Comparison of ENCODE assay signal across 12 cellular contexts in genomic region chr22:23789121-23789520, GRCh38. TPM values are rescaled to one million over a fixed set of nuclear protein-coding genes. Genes with fewer than 3 reads are reported as not detected.
DNase-seq lines count a peak whose midpoint lies in the region; TF ChIP-seq lines count a peak whose summit lies in the region.
"Had no signal": no experiment of that assay in that cellular context is flagged by ENCODE, and none has a peak within 500 bp of the region (broad histone marks: within the 10 kb centered on the region; RNA-seq: fewer than 3 reads in every experiment).

No MANE protein-coding gene starts in this region.

- TF ChIP-seq CTCF in adrenal gland (IDR thresholded peaks at IDR 0.05) = no peak
- TF ChIP-seq CTCF in progenitor cell of endocrine pancreas (IDR thresholded peaks at IDR 0.05; ENCODE audit: unreplicated experiment) = no peak

- 58 to 68% (median 66%) methylated on average over 4 of the region's 4 CpGs for WGBS in adrenal gland, 4 donors

- peak overlapping the region; percentile 69 for H3K4me3 Mint-ChIP-seq in progenitor cell of endocrine pancreas (ENCODE audit: low read depth)

- H3K36me3 ChIP-seq in adrenal gland (replicated peaks in 1 of 2) (peaks cover 0 to 20% of the 10 kb centered on the region in 2 donors), SJCRH30 (peaks cover 21% of the 10 kb centered on the region)

- no peak for TF ChIP-seq POLR2A in adrenal gland (IDR thresholded peaks at IDR 0.05)

- intact Hi-C loops in adrenal gland (cut with DNase I) = no loop called here
- intact Hi-C loops in posterior vena cava (cut with DNase I) = no loop called here

- peak overlapping the region; percentile 71 for H3K27ac Mint-ChIP-seq in progenitor cell of endocrine pancreas

- peak; percentile 34 for DNase-seq in NCI-H2029 (lab: John Stamatoyannopoulos, UW)
- DNase-seq in NCI-H2029 treated with DMSO at 0.1 percent for 48 hours (lab: John Stamatoyannopoulos, UW) = no peak
- DNase-seq in NCI-H1436 treated with DMSO at 0.1 percent for 48 hours (lab: John Stamatoyannopoulos, UW) = peak; percentile 23
- DNase-seq in adrenal gland = no peak
- DNase-seq in progenitor cell of endocrine pancreas (ENCODE audit: low spot score, unreplicated experiment) = no peak
- no peak for DNase-seq in AG20443 (ENCODE audit: low spot score)
- DNase-seq in SJCRH30 = no peak
- DNase-seq in posterior vena cava (ENCODE audit: low spot score) = no peak
- DNase-seq: activated CD8-positive, alpha-beta memory T cell treated with anti-CD3 and anti-CD28 coated beads, Interleukin-2, amount 50 U/mL, for 48 hours; NCI-H1694 had no signal

- H3K36me3 Mint-ChIP-seq in progenitor cell of endocrine pancreas (ENCODE audit: insufficient read depth) = peaks cover 7% of the 10 kb centered on the region

- H3K4me3 ChIP-seq in adrenal gland = no peak overlapping the region
- no peak overlapping the region for H3K4me3 ChIP-seq in SJCRH30

- no peaks in the 10 kb centered on the region for H3K27me3 ChIP-seq in adrenal gland
- H3K27me3 ChIP-seq in SJCRH30 = no peaks in the 10 kb centered on the region

- H3K4me1 Mint-ChIP-seq in progenitor cell of endocrine pancreas (ENCODE audit: low read depth) = peaks cover 31% of the 10 kb centered on the region

- H3K27ac ChIP-seq in adrenal gland (peak overlapping the region in 4 of 5 donors; percentile 29 to 56 (median 36)), SJCRH30 (no peak overlapping the region)

- H3K9me3 Mint-ChIP-seq in progenitor cell of endocrine pancreas (ENCODE audit: low read depth) = no peaks in the 10 kb centered on the region
- H3K9me3 Mint-ChIP-seq: memory B cell had no signal

- H3K4me1 ChIP-seq in adrenal gland (replicated peaks in 1 of 2) = peaks cover 46 to 56% of the 10 kb centered on the region in 2 donors
- peaks cover 3% of the 10 kb centered on the region for H3K4me1 ChIP-seq in SJCRH30

- H3K9me3 ChIP-seq in adrenal gland (replicated peaks in 1 of 3) = no peaks in the 10 kb centered on the region
- H3K9me3 ChIP-seq in SJCRH30 (replicated peaks) = no peaks in the 10 kb centered on the region

- no peaks in the 10 kb centered on the region for H3K27me3 Mint-ChIP-seq in progenitor cell of endocrine pancreas
- H3K27me3 Mint-ChIP-seq: memory B cell had no signal

RNA-seq across cellular contexts. Expression of gene SMARCB1, which starts 2.4 kb away (rescaled TPM):
- 10 to 100 TPM; 58.2 to 95.5 (median 78.9) TPM for total RNA-seq in adrenal gland
- 10 to 100 TPM; 41.3 to 77.0 (median 54.9) TPM for polyA plus RNA-seq in adrenal gland
- 185 and 195 TPM in 2 replicates for total RNA-seq in progenitor cell of endocrine pancreas
- 119 and 152 TPM in 2 replicates for total RNA-seq in SJCRH30 (2014; rRNA removed; shearing (Covaris generic))
- total RNA-seq in posterior vena cava = 10 to 100 TPM; 42.6 to 45.8 TPM

RNA-seq across cellular contexts. Expression of gene MMP11, which starts 16.5 kb away (rescaled TPM):
- 1 to 10 TPM in 7 of 8 donors, under 1 TPM in 1; 0.88 to 6.2 (median 4.3) TPM for total RNA-seq in adrenal gland
- 1 to 10 TPM in 2 of 3 donors, under 1 TPM in 1; 0.44 to 4.3 (median 1.2) TPM for polyA plus RNA-seq in adrenal gland
- total RNA-seq in progenitor cell of endocrine pancreas = 41.6 and 50.2 TPM in 2 replicates
- 6.6 TPM in 2 replicates for total RNA-seq in SJCRH30 (2014; rRNA removed; shearing (Covaris generic))
- 1 to 10 TPM; 2.8 to 5.8 TPM for total RNA-seq in posterior vena cava

RNA-seq across cellular contexts. Expression of gene CHCHD10, which starts 21.3 kb away (rescaled TPM):
- 100 to 1,000 TPM in 4 of 8 donors, 10 to 100 TPM in 3, 1 to 10 TPM in 1; 4.6 to 177 (median 103) TPM for total RNA-seq in adrenal gland
- polyA plus RNA-seq in adrenal gland = 100 to 1,000 TPM; 199 to 528 (median 520) TPM
- 39.5 and 42.3 TPM in 2 replicates for total RNA-seq in progenitor cell of endocrine pancreas
- total RNA-seq in SJCRH30 (2014; rRNA removed; shearing (Covaris generic)) = 10.9 and 14.1 TPM in 2 replicates
- total RNA-seq in posterior vena cava = 10 to 100 TPM; 59.0 to 68.7 TPM

RNA-seq across cellular contexts. Expression of gene C22orf15, which starts 26.3 kb away (rescaled TPM):
- total RNA-seq in adrenal gland (under 1 TPM in 2 of 8 donors, not detected in 6; 0.14 to 0.26 TPM), progenitor cell of endocrine pancreas (not detected in 2 replicates), posterior vena cava (not detected)
- polyA plus RNA-seq in adrenal gland = under 1 TPM in 2 of 3 donors, not detected in 1; 0.24 to 0.80 TPM
- not detected in 2 replicates for total RNA-seq in SJCRH30 (2014; rRNA removed; shearing (Covaris generic))

RNA-seq across cellular contexts. Expression of gene VPREB3, which starts 34.9 kb away (rescaled TPM):
- 10 to 100 TPM in 3 of 8 donors, 1 to 10 TPM in 5; 2.2 to 38.7 (median 3.8) TPM for total RNA-seq in adrenal gland
- 10 to 100 TPM; 16.7 to 42.2 (median 37.6) TPM for polyA plus RNA-seq in adrenal gland
- total RNA-seq in progenitor cell of endocrine pancreas = not detected in 2 replicates
- 0.28 TPM in 1 of 2 replicates, not detected in the other for total RNA-seq in SJCRH30 (2014; rRNA removed; shearing (Covaris generic))
- total RNA-seq in posterior vena cava = under 1 TPM in 1 of 2 donors, not detected in 1; 0.43 TPM
- polyA plus RNA-seq: AG04450 had no signal

Comparison
In these comparisons a context has a peak if more than half of its experiments do, and no peak if none do; other contexts are left out.
1. DNase-seq: peak in NCI-H2029 (single experiment) and NCI-H1436 treated with DMSO at 0.1 percent for 48 hours (single experiment); none in NCI-H2029 treated with DMSO at 0.1 percent for 48 hours (single experiment), adrenal gland (0 of 7), progenitor cell of endocrine pancreas (single experiment), AG20443 (single experiment), SJCRH30 (0 of 2) and posterior vena cava (single experiment).